In the genomic region with DNA sequence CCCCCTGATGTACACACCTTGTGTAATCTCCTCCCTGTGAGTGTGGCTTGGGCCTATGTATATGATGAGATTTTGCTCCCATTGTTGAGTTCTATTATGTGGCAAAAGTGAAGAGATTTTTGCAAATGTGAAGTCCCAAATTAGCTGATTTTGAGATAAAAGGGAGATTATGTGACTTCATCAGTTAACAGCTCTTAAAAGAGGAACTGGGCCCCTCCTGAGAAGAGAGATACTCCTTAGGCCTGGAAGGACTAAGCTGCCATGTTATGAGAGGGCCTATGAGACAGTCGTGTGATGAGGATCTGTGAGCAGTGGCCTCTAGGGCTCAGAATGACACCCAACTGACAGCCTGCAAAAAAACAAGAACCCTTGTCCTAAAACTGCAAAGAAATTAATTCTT, we compare ENCODE assay signal across 33 cellular contexts.
"Had no signal": no experiment of that assay in that cellular context is flagged by ENCODE, and none has a peak within 500 bp of the region (broad histone marks: within the 10 kb centered on the region; RNA-seq: fewer than 3 reads in every experiment).

No MANE protein-coding gene starts in this region.

- H3K4me3 ChIP-seq: esophagus muscularis mucosa, gastrocnemius medialis, heart left ventricle had no signal

- H3K4me1 ChIP-seq: esophagus muscularis mucosa, gastrocnemius medialis, heart left ventricle had no signal

- H3K4me1 Mint-ChIP-seq: activated B cell treated with CpG ODN at 0.5 μM for 24 hours; activated T-helper 17 cell treated with anti-CD3 and anti-CD28 coated beads, Interleukin-2, amount 50 U/mL, for 72 hours had no signal

- H3K27me3 Mint-ChIP-seq: activated B cell treated with CpG ODN at 0.5 μM for 24 hours had no signal

- H3K27ac ChIP-seq: brain microvascular endothelial cell, esophagus muscularis mucosa, foreskin keratinocyte, gastrocnemius medialis, heart left ventricle, WERI-Rb-1 had no signal

- H3K27me3 ChIP-seq: brain microvascular endothelial cell, esophagus muscularis mucosa, foreskin keratinocyte, gastrocnemius medialis, heart left ventricle had no signal

- H3K9me3 Mint-ChIP-seq: activated B cell treated with CpG ODN at 0.5 μM for 24 hours; activated CD8-positive, alpha-beta T cell treated with anti-CD3 and anti-CD28 coated beads for 36 hours; activated T-cell treated with anti-CD3 and anti-CD28 coated beads, Interleukin-2, amount 50 U/mL, for 4 hours; T-helper 2 cell treated with Interferon-gamma antibody and Interleukin-4, amounts not matched to agents 5 μg/mL and 100 μg/mL, for 36 hours had no signal

- H3K27ac Mint-ChIP-seq: activated B cell treated with CpG ODN at 0.5 μM for 24 hours; activated CD8-positive, alpha-beta T cell treated with anti-CD3 and anti-CD28 coated beads for 36 hours; activated naive CD8-positive, alpha-beta T cell; activated T-helper 17 cell treated with anti-CD3 and anti-CD28 coated beads, Interleukin-2, amount 50 U/mL, for 72 hours; effector memory CD8-positive, alpha-beta T cell; T-helper 2 cell treated with Interferon-gamma antibody and Interleukin-4, amounts not matched to agents 5 μg/mL and 100 μg/mL, for 36 hours had no signal

- FAIRE-seq: astrocyte, colon had no signal

- DNase-seq: activated B cell treated with CpG ODN at 0.5 μM for 24 hours; activated CD4-positive, alpha-beta T cell treated with anti-CD3 and anti-CD28 coated beads for 48 hours; activated CD4-positive, alpha-beta T cell treated with anti-CD3 and anti-CD28 coated beads, Interleukin-2, amount 50 U/mL, for 1 hour; activated CD4-positive, alpha-beta T cell treated with anti-CD3 and anti-CD28 coated beads, Interleukin-2, amount 50 U/mL, for 48 hours; activated CD8-positive, alpha-beta memory T cell treated with anti-CD3 and anti-CD28 coated beads for 24 hours; activated CD8-positive, alpha-beta T cell treated with anti-CD3 and anti-CD28 coated beads for 36 hours; activated effector memory CD4-positive, alpha-beta T cell treated with Interleukin-2 at 50 U/mL for 16 hours; activated gamma-delta T cell treated with Interleukin-2 at 50 U/mL for 16 hours; activated naive CD4-positive, alpha-beta T cell treated with anti-CD3 and anti-CD28 coated beads, Interleukin-2, amount 50 U/mL, for 16 hours; activated naive CD4-positive, alpha-beta T cell treated with Interleukin-2 at 50 U/mL for 16 hours; activated T-cell treated with anti-CD3 and anti-CD28 coated beads, Interleukin-2, amount 50 U/mL, for 4 hours; amniotic stem cell; anterior cingulate cortex; brain microvascular endothelial cell; caudate nucleus; cortex of kidney; dermis blood vessel endothelial cell; effector CD4-positive, alpha-beta T cell; effector memory CD8-positive, alpha-beta T cell; erythroblast; foreskin keratinocyte; gastrocnemius medialis; glutamatergic neuron; heart left ventricle; T1000; WERI-Rb-1 had no signal

- H3K9me3 ChIP-seq: esophagus muscularis mucosa, gastrocnemius medialis, heart left ventricle had no signal

- H3K36me3 ChIP-seq: brain microvascular endothelial cell, esophagus muscularis mucosa, gastrocnemius medialis, heart left ventricle, WERI-Rb-1 had no signal

- H3K36me3 Mint-ChIP-seq: activated naive CD8-positive, alpha-beta T cell had no signal

- ATAC-seq: activated CD4-positive, CD25-positive, alpha-beta regulatory T cell treated with anti-CD3 and anti-CD28 coated beads, Interleukin-2, amount 50 U/mL, for 24 hours; activated CD8-positive, alpha-beta T cell treated with anti-CD3 and anti-CD28 coated beads for 36 hours; activated T-cell treated with anti-CD3 and anti-CD28 coated beads, Interleukin-2, amount 50 U/mL, for 4 hours; activated T-helper 17 cell treated with anti-CD3 and anti-CD28 coated beads, Interleukin-2, amount 50 U/mL, for 72 hours; effector memory CD8-positive, alpha-beta T cell; foreskin keratinocyte; gastrocnemius medialis; heart left ventricle had no signal

- H3K4me3 Mint-ChIP-seq: activated B cell treated with CpG ODN at 0.5 μM for 24 hours; activated CD8-positive, alpha-beta T cell treated with anti-CD3 and anti-CD28 coated beads for 36 hours; activated naive CD8-positive, alpha-beta T cell; activated T-cell treated with anti-CD3 and anti-CD28 coated beads, Interleukin-2, amount 50 U/mL, for 4 hours; activated T-helper 17 cell treated with anti-CD3 and anti-CD28 coated beads, Interleukin-2, amount 50 U/mL, for 72 hours; effector memory CD8-positive, alpha-beta T cell; T-helper 2 cell treated with Interferon-gamma antibody and Interleukin-4, amounts not matched to agents 5 μg/mL and 100 μg/mL, for 36 hours had no signal
